In genomic region chr1:208117410-208117809, GRCh38 we compare ENCODE assay signal across 25 cellular contexts.
"Had no signal": no experiment of that assay in that cellular context is flagged by ENCODE, and none has a peak within 500 bp of the region (broad histone marks: within the 10 kb centered on the region; RNA-seq: fewer than 3 reads in every experiment).

No MANE protein-coding gene starts in this region.

- H3K36me3 ChIP-seq: brain microvascular endothelial cell, MG63 had no signal

- H3K27me3 ChIP-seq: brain microvascular endothelial cell, MG63 had no signal

- H3K4me3 Mint-ChIP-seq: activated CD4-positive, alpha-beta T cell treated with anti-CD3 and anti-CD28 coated beads, Interleukin-2, amount 10 ng/mL, durations not matched to agents 24 days and 14 days; activated naive CD4-positive, alpha-beta T cell treated with anti-CD3 and anti-CD28 coated beads, Interleukin-2, amount 10 ng/mL, durations not matched to agents 7 days and 5 days; activated naive CD8-positive, alpha-beta T cell treated with anti-CD3 and anti-CD28 coated beads for 36 hours; IgD-negative memory B cell; T-helper 1 cell treated with Interleukin-12 subunit alpha and Interleukin-12 subunit beta and Interleukin-4 antibody, amounts not matched to agents 30 μg/mL and 1 μg/mL, for 36 hours; WTC11 had no signal

- H3K36me3 Mint-ChIP-seq: activated naive CD4-positive, alpha-beta T cell treated with anti-CD3 and anti-CD28 coated beads, Interleukin-2, amount 10 ng/mL, durations not matched to agents 7 days and 5 days; activated naive CD8-positive, alpha-beta T cell treated with anti-CD3 and anti-CD28 coated beads for 36 hours; IgD-negative memory B cell; WTC11 had no signal

- H3K9me3 Mint-ChIP-seq: activated CD4-positive, alpha-beta T cell treated with anti-CD3 and anti-CD28 coated beads, Interleukin-2, amount 10 ng/mL, durations not matched to agents 24 days and 14 days; activated naive CD4-positive, alpha-beta T cell treated with anti-CD3 and anti-CD28 coated beads, Interleukin-2, amount 10 ng/mL, durations not matched to agents 7 days and 5 days; activated naive CD8-positive, alpha-beta T cell treated with anti-CD3 and anti-CD28 coated beads for 36 hours; activated T-helper 2 cell treated with anti-CD3 and anti-CD28 coated beads, Interferon-gamma antibody, Interleukin-2, Interleukin-4, amounts not matched to agents 10 μg/mL and 5 μg/mL and 100 μg/mL, durations not matched to agents 14 hours and 24 hours and 36 hours; IgD-negative memory B cell; T-helper 1 cell treated with Interleukin-12 subunit alpha and Interleukin-12 subunit beta and Interleukin-4 antibody, amounts not matched to agents 30 μg/mL and 1 μg/mL, for 36 hours; WTC11 had no signal

- H3K27me3 Mint-ChIP-seq: activated naive CD8-positive, alpha-beta T cell treated with anti-CD3 and anti-CD28 coated beads for 36 hours had no signal

- H3K27ac ChIP-seq: brain microvascular endothelial cell, KMS-11 had no signal

- H3K4me1 Mint-ChIP-seq: activated CD4-positive, alpha-beta T cell treated with anti-CD3 and anti-CD28 coated beads, Interleukin-2, amount 10 ng/mL, durations not matched to agents 24 days and 14 days; activated naive CD4-positive, alpha-beta T cell treated with anti-CD3 and anti-CD28 coated beads, Interleukin-2, amount 10 ng/mL, durations not matched to agents 7 days and 5 days; activated naive CD8-positive, alpha-beta T cell treated with anti-CD3 and anti-CD28 coated beads for 36 hours; IgD-negative memory B cell had no signal

- H3K4me3 ChIP-seq: MG63 had no signal

- H3K9ac ChIP-seq: KMS-11 had no signal

- DNase-seq: activated CD4-positive, alpha-beta T cell treated with anti-CD3 and anti-CD28 coated beads for 1 hour; activated CD4-positive, alpha-beta T cell treated with anti-CD3 and anti-CD28 coated beads, Interleukin-2, amount 10 ng/mL, durations not matched to agents 24 days and 14 days; activated CD4-positive, alpha-beta T cell treated with anti-CD3 and anti-CD28 coated beads, Interleukin-2, amount 50 U/mL, for 48 hours; activated gamma-delta T cell treated with Interleukin-2 at 50 U/mL for 16 hours; activated naive CD4-positive, alpha-beta T cell treated with anti-CD3 and anti-CD28 coated beads, Interleukin-2, amount 10 ng/mL, durations not matched to agents 7 days and 5 days; activated naive CD8-positive, alpha-beta T cell treated with anti-CD3 and anti-CD28 coated beads for 36 hours; activated T-cell treated with anti-CD3 and anti-CD28 coated beads for 4 hours; activated T-cell treated with anti-CD3 and anti-CD28 coated beads, Interleukin-2, amount 50 U/mL, for 48 hours; brain microvascular endothelial cell; MG63; NCI-H1105; NCI-H1436; NCI-H1694 treated with DMSO at 0.1 percent for 48 hours; NCI-H2081; NCI-H510A treated with DMSO at 0.1 percent for 48 hours; NCI-H69; NK-92 treated with Interleukin-12 subunit alpha and Interleukin-12 subunit beta, amount 100 ng/mL, for 24 hours; OCI-M1; RPMI8226; SHP77 had no signal

- H3K27ac Mint-ChIP-seq: activated CD4-positive, alpha-beta T cell treated with anti-CD3 and anti-CD28 coated beads, Interleukin-2, amount 10 ng/mL, durations not matched to agents 24 days and 14 days; activated naive CD4-positive, alpha-beta T cell treated with anti-CD3 and anti-CD28 coated beads, Interleukin-2, amount 10 ng/mL, durations not matched to agents 7 days and 5 days; activated naive CD8-positive, alpha-beta T cell treated with anti-CD3 and anti-CD28 coated beads for 36 hours; activated T-helper 2 cell treated with anti-CD3 and anti-CD28 coated beads, Interferon-gamma antibody, Interleukin-2, Interleukin-4, amounts not matched to agents 10 μg/mL and 5 μg/mL and 100 μg/mL, durations not matched to agents 14 hours and 24 hours and 36 hours; IgD-negative memory B cell; T-helper 1 cell treated with Interleukin-12 subunit alpha and Interleukin-12 subunit beta and Interleukin-4 antibody, amounts not matched to agents 30 μg/mL and 1 μg/mL, for 36 hours; WTC11 had no signal

- H3K9me3 ChIP-seq: MG63 had no signal

- H3K4me2 ChIP-seq: KMS-11 had no signal
